In the genomic region with DNA sequence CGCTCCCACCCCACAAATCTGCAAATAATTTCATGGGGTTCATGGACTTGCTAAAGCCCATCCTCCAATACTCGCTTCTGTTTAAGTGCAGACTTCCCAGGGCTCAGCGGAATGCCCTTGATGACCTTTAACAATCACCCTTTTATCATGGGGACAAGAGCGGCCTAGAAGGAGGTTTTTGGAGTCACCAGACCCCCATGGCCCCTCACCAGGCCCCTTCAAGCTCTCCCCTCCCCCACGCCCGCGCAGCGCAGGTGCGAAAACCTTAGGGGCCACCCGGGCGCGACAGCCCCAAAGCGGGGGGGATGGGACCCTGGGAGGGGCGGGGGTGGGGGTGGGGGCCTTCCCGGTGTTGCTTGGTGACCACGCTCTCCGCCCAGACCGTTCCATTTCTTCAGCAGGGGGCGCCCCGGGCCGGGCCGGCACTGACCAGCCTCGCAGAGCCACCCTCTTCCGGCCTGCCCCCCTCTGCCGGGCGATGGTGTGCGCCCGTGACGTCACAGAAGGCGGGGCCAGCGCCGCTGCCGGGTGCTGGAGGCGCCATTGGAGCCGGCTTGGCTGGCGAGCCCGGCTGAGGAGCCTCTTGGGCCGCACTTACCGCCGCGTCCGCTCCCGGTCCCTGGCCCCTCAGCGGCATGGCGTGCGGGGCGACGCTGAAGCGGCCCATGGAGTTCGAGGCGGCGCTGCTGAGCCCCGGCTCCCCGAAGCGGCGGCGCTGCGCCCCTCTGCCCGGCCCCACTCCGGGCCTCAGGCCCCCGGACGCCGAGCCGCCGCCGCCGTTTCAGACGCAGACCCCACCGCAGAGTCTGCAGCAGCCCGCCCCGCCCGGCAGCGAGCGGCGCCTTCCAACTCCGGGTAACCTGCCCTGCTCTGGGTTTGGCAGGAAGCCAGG, we compare ENCODE assay signal across 8 cellular contexts. TPM values are rescaled to one million over a fixed set of nuclear protein-coding genes. Genes with fewer than 3 reads are reported as not detected.
DNase-seq lines count a peak whose midpoint lies in the region; ATAC-seq and TF ChIP-seq lines count a peak whose summit lies in the region.

A gene with protein sequence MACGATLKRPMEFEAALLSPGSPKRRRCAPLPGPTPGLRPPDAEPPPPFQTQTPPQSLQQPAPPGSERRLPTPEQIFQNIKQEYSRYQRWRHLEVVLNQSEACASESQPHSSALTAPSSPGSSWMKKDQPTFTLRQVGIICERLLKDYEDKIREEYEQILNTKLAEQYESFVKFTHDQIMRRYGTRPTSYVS (plus strand): TSS at position 531 of the 892 bp plus-strand sequence. CDS start 105 bp downstream, at position 636.

- no peaks in the 10 kb centered on the region for H3K9me3 ChIP-seq in left lung

- H3K27me3 Mint-ChIP-seq in dendritic cell treated with granulocyte-macrophage colony-stimulating factor and Interleukin-4, amounts not matched to agents 40 ng/mL and 50 ng/mL, for 4 days = no peaks in the 10 kb centered on the region

- peak within 1 kb of the TSS; percentile 85 for H3K27ac Mint-ChIP-seq in dendritic cell treated with granulocyte-macrophage colony-stimulating factor and Interleukin-4, amounts not matched to agents 40 ng/mL and 50 ng/mL, for 4 days

- H3K4me3 Mint-ChIP-seq in dendritic cell treated with granulocyte-macrophage colony-stimulating factor and Interleukin-4, amounts not matched to agents 40 ng/mL and 50 ng/mL, for 4 days = peak within 1 kb of the TSS; percentile 80

- no peak for TF ChIP-seq CTCF in C4-2B (conservative IDR thresholded peaks at IDR 0.05)
- peak in 1 of 2 donors; percentile 41 for TF ChIP-seq CTCF in left lung (IDR thresholded peaks at IDR 0.05)

- intact Hi-C loops in dendritic cell treated with granulocyte-macrophage colony-stimulating factor and Interleukin-4, amounts not matched to agents 40 ng/mL and 50 ng/mL, for 4 days (cut with micrococcal nuclease) = loop anchor here (1.0 to 5.0 kb wide), 2 partner anchors 118 to 134 kb away; partner anchors contain the start of genes MYCBP and RRAGC
- intact Hi-C loops in left lung (cut with DNase I) = no loop called here

- ATAC-seq in GM19395 (IDR thresholded peaks at IDR 0.05; ENCODE audit: unreplicated experiment) (peak; percentile 95), HG03558 (IDR thresholded peaks at IDR 0.05; ENCODE audit: extremely low read depth, unreplicated experiment) (peak; percentile 71), left lung (peak; percentile 98)

- DNase-seq in NCI-H748 (lab: John Stamatoyannopoulos, UW; ENCODE audit: unreplicated experiment) = peak; percentile 93
- DNase-seq in activated CD4-positive, alpha-beta T cell treated with anti-CD3 and anti-CD28 coated beads, Interleukin-2, amount 50 U/mL, for 4 hours = peak; percentile 88 to 91
- DNase-seq in left lung = peak; percentile 99 to 100
- DNase-seq in stimulated activated CD4-positive, alpha-beta T cell treated with anti-CD3 and anti-CD28 coated beads, Interleukin-2, amount 100 ng/mL, for 4 hours (ENCODE audit: low read depth) = peak; percentile 92

- H3K27me3 ChIP-seq in left lung = no peaks in the 10 kb centered on the region

- H3K27ac ChIP-seq in C4-2B = peak within 1 kb of the TSS; percentile 95
- peak within 1 kb of the TSS; percentile 80 to 88 for H3K27ac ChIP-seq in left lung

- peak within 1 kb of the TSS; percentile 92 for H3K4me3 ChIP-seq in left lung

- H3K4me1 ChIP-seq in left lung = peaks cover 13 to 44% of the 10 kb centered on the region in 2 donors

- peaks cover 45% of the 10 kb centered on the region for H3K36me3 Mint-ChIP-seq in dendritic cell treated with granulocyte-macrophage colony-stimulating factor and Interleukin-4, amounts not matched to agents 40 ng/mL and 50 ng/mL, for 4 days (ENCODE audit: low read depth)

- H3K36me3 ChIP-seq in left lung = peaks cover 0 to 27% of the 10 kb centered on the region in 2 donors

- peaks cover 36% of the 10 kb centered on the region for H3K4me1 Mint-ChIP-seq in dendritic cell treated with granulocyte-macrophage colony-stimulating factor and Interleukin-4, amounts not matched to agents 40 ng/mL and 50 ng/mL, for 4 days (ENCODE audit: low read depth)

- H3K9me3 Mint-ChIP-seq in dendritic cell treated with granulocyte-macrophage colony-stimulating factor and Interleukin-4, amounts not matched to agents 40 ng/mL and 50 ng/mL, for 4 days = no peaks in the 10 kb centered on the region

RNA-seq across cellular contexts. Expression of the gene that starts here (rescaled TPM):
- total RNA-seq in left lung = 10 to 100 TPM; 43.4 to 47.5 TPM

Comparison
In these comparisons a context has a peak if more than half of its experiments do, and no peak if none do; other contexts are left out.
1. Peak in every context shown above with its lines: DNase-seq, ATAC-seq, H3K4me3 ChIP-seq and H3K27ac ChIP-seq.